17 cellular contexts compared by ENCODE assay signal in the genomic region with DNA sequence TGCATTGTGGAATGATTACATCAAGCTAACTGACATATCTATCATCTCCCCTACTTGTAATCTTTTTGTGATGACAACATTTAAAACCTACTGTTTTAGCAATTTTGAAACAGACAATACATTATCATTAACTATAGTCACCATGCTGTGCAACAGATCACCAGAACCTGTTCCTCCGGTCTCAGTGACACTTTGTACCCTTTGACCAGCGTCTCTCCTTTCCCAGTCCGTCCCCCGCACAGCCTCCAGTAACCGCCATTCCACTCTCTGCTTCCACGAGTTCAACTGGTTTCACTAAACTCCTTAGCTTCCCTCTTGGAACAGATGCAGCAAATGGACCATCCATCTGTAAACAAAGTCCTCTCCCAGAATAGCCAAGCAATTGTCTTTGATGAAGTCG. TPM values are rescaled to one million over a fixed set of nuclear protein-coding genes. Genes with fewer than 3 reads are reported as not detected.
DNase-seq lines count a peak whose midpoint lies in the region; ATAC-seq and TF ChIP-seq lines count a peak whose summit lies in the region.
"Had no signal": no experiment of that assay in that cellular context is flagged by ENCODE, and none has a peak within 500 bp of the region (broad histone marks: within the 10 kb centered on the region; RNA-seq: fewer than 3 reads in every experiment).

No MANE protein-coding gene starts in this region.

- H2AK5ac ChIP-seq in trophoblast cell (ENCODE audit: low read length): no peak overlapping the region

- no peak for ATAC-seq in Panc1
- ATAC-seq in GM18517 (IDR thresholded peaks at IDR 0.05; ENCODE audit: unreplicated experiment): no peak
- no peak for ATAC-seq in GM19324 (IDR thresholded peaks at IDR 0.05; ENCODE audit: low FRiP score, unreplicated experiment)
- ATAC-seq: CD8-positive, alpha-beta T cell had no signal

- H3K79me1 ChIP-seq in trophoblast cell (ENCODE audit: low read length): no peaks in the 10 kb centered on the region

- no peak overlapping the region for H4K12ac ChIP-seq in trophoblast cell (ENCODE audit: low read depth, low read length)

- H3K9ac ChIP-seq in trophoblast cell (ENCODE audit: low read length): no peak overlapping the region

- H3K23ac ChIP-seq in trophoblast cell (ENCODE audit: low read length): no peak overlapping the region

- intact Hi-C loops in Panc1 (cut with micrococcal nuclease; ENCODE audit: unreplicated experiment): no loop called here

- no peak overlapping the region for H3K4me2 ChIP-seq in trophoblast cell (ENCODE audit: low read length)

- H3K9me3 ChIP-seq in Panc1 (ENCODE audit: control insufficient read depth, insufficient read depth, low read depth, low read length) (no peaks in the 10 kb centered on the region), trophoblast cell (ENCODE audit: insufficient read depth, low read depth, low read length) (no peaks in the 10 kb centered on the region)

- no peak overlapping the region for H3K4me3 ChIP-seq in Panc1 (ENCODE audit: low read depth in 2 of 2, low read length in 2 of 2)
- H3K4me3 ChIP-seq in trophoblast cell (ENCODE audit: low read depth, low read length): no peak overlapping the region

- CTCF ChIA-PET in Panc1 (lab: Charles Lee): no interaction called here

- no peak overlapping the region for H2AFZ ChIP-seq in trophoblast cell (ENCODE audit: insufficient read depth, low read length, poor library complexity)

- H4K8ac ChIP-seq in trophoblast cell (ENCODE audit: low read depth, low read length): no peak overlapping the region

- no peak overlapping the region for H4K91ac ChIP-seq in trophoblast cell (ENCODE audit: low read depth, low read length)

- BruUV-seq in Panc1 (replicated peaks; lab: Mats Ljungman, UMichigan): TSS peak; percentile 26

- peaks cover 60% of the 10 kb centered on the region for H3K4me1 ChIP-seq in Panc1 (ENCODE audit: control insufficient read depth, insufficient read depth, low read length)
- peaks cover 6 to 12% of the 10 kb centered on the region in 2 experiments for H3K4me1 ChIP-seq in trophoblast cell (ENCODE audit: control insufficient read depth in 1 of 2, insufficient read depth in 2 of 2, low read length in 2 of 2)

- H3K14ac ChIP-seq in trophoblast cell (ENCODE audit: low read length): no peak overlapping the region

- H3K27me3 ChIP-seq in Panc1 (ENCODE audit: control insufficient read depth, insufficient read depth, low read length): no peaks in the 10 kb centered on the region
- no peaks in the 10 kb centered on the region for H3K27me3 ChIP-seq in trophoblast cell (ENCODE audit: insufficient read depth, low read length)

- in situ Hi-C loops in Panc1 (cut with HindIII; ENCODE audit: low pct_unique_long_range_greater_than_20kb, low sequenced_read_pairs): no loop called here

- TF ChIP-seq CTCF in Panc1 (IDR thresholded peaks at IDR 0.05): no peak

- no peaks in the 10 kb centered on the region for H3K79me2 ChIP-seq in trophoblast cell (ENCODE audit: control insufficient read depth, insufficient read depth, low read length, poor library complexity)

- no peak overlapping the region for H2BK12ac ChIP-seq in trophoblast cell (ENCODE audit: low read length)

- no CpG with 5 or more reads among the region's 7 CpGs for WGBS in trophoblast cell (ENCODE audit: extremely low coverage, insufficient coverage, insufficient read length)

- H2BK5ac ChIP-seq in trophoblast cell (ENCODE audit: low read depth, low read length, poor library complexity): no peak overlapping the region

- POLR2A ChIA-PET in Panc1 (lab: Charles Lee): no interaction called here

- no peak overlapping the region for H2BK120ac ChIP-seq in trophoblast cell (ENCODE audit: insufficient read depth, low read length, poor library complexity)

- no peaks in the 10 kb centered on the region for H3K36me3 ChIP-seq in Panc1 (ENCODE audit: control insufficient read depth, insufficient read depth, low read length)
- H3K36me3 ChIP-seq in trophoblast cell (ENCODE audit: control insufficient read depth in 1 of 2, insufficient read depth in 2 of 2, low read length in 2 of 2): no peaks in the 10 kb centered on the region

- no peak overlapping the region for H3K18ac ChIP-seq in trophoblast cell (ENCODE audit: low read length)

- DNase-seq in DMS53 (lab: John Stamatoyannopoulos, UW) (peak; percentile 17), DMS53 treated with DMSO at 0.1 percent for 48 hours (lab: John Stamatoyannopoulos, UW; ENCODE audit: unreplicated experiment) (no peak), HT-29 (ENCODE audit: low spot score) (peak; percentile 41), Panc1 (ENCODE audit: low read depth, low spot score) (no peak), trophoblast cell (peak; percentile 88 to 96), NK-92 (lab: John Stamatoyannopoulos, UW; ENCODE audit: unreplicated experiment) (no peak)
- DNase-seq: CD8-positive, alpha-beta T cell; DND-41; GDM1; HCEC 1CT; HFFc6 had no signal

- H3K4ac ChIP-seq in trophoblast cell (ENCODE audit: low read depth, low read length): no peak overlapping the region

- H3K27ac ChIP-seq in Panc1 (ENCODE audit: low read length) (no peak overlapping the region), trophoblast cell (ENCODE audit: low read depth, low read length) (no peak overlapping the region)
- H3K27ac ChIP-seq: 22Rv1 had no signal

RNA-seq across cellular contexts. Expression of a gene that starts 21.8 kb away (rescaled TPM):
- 37.9 and 43.0 TPM in 2 replicates for total RNA-seq in HT-29 (2014; rRNA removed; shearing (Covaris generic))
- total RNA-seq in Panc1 (2021; ENCODE audit: unreplicated experiment): 151 TPM
- polyA plus RNA-seq in Panc1 (2012; ENCODE audit: insufficient read length): 102 TPM
- polyA plus RNA-seq in trophoblast cell (2013): 6.9 TPM in 2 replicates

RNA-seq across cellular contexts. Expression of a gene that starts 55.6 kb away (rescaled TPM):
- total RNA-seq in HT-29 (2014; rRNA removed; shearing (Covaris generic)): 0.52 and 1.0 TPM in 2 replicates
- total RNA-seq in Panc1 (2021; ENCODE audit: unreplicated experiment): 1.8 TPM
- polyA plus RNA-seq in Panc1 (2012; ENCODE audit: insufficient read length): 0.33 TPM
- polyA plus RNA-seq in trophoblast cell (2013): not detected in 2 replicates
- total RNA-seq: CD8-positive, alpha-beta T cell; H4 had no signal
- polyA plus RNA-seq: CD14-positive monocyte, IgD-negative memory B cell had no signal

Comparison
In these comparisons a context has a peak if more than half of its experiments do, and no peak if none do; other contexts are left out.
1. DNase-seq: peak in DMS53 (single experiment), HT-29 (single experiment) and trophoblast cell (2 of 2); none in DMS53 treated with DMSO at 0.1 percent for 48 hours (single experiment), Panc1 (single experiment) and NK-92 (single experiment).